ENCODE assay signal across 11 cellular contexts in genomic region chr1:31027693-31028526, GRCh38. TPM values are rescaled to one million over a fixed set of nuclear protein-coding genes. Genes with fewer than 3 reads are reported as not detected.
DNase-seq lines count a peak whose midpoint lies in the region; ATAC-seq and TF ChIP-seq lines count a peak whose summit lies in the region.
"Had no signal": no experiment of that assay in that cellular context is flagged by ENCODE, and none has a peak within 500 bp of the region (broad histone marks: within the 10 kb centered on the region; RNA-seq: fewer than 3 reads in every experiment).

No MANE protein-coding gene starts in this region.

- TF ChIP-seq CTCF in GM06990 (IDR thresholded peaks at IDR 0.05; ENCODE audit: insufficient read depth, low read length, poor library complexity, severe bottlenecking): no peak
- TF ChIP-seq CTCF in nephron progenitor cell (IDR thresholded peaks at IDR 0.05): no peak
- no peak for TF ChIP-seq CTCF in sigmoid colon (IDR thresholded peaks at IDR 0.05)

- H3K4me3 Mint-ChIP-seq in central memory CD8-positive, alpha-beta T cell: no peak overlapping the region
- H3K4me3 Mint-ChIP-seq in nephron progenitor cell: no peak overlapping the region

- intact Hi-C loops in sigmoid colon (cut with DNase I): no loop called here
- intact Hi-C loops in posterior vena cava (cut with DNase I): no loop called here

- no peak overlapping the region for H3K27ac ChIP-seq in sigmoid colon
- H3K27ac ChIP-seq: RWPE1 had no signal

- peak; percentile 28 for ATAC-seq in central memory CD8-positive, alpha-beta T cell (replicated peaks; ENCODE audit: extremely low read depth, poor library complexity, severe bottlenecking)

- H3K27ac Mint-ChIP-seq in central memory CD8-positive, alpha-beta T cell (ENCODE audit: low read depth): peak overlapping the region; percentile 68
- peak overlapping the region; percentile 28 for H3K27ac Mint-ChIP-seq in nephron progenitor cell

- H3K9me3 ChIP-seq in sigmoid colon: no peaks in the 10 kb centered on the region

- no peak overlapping the region for H3K4me3 ChIP-seq in GM06990 (replicated peaks; ENCODE audit: low read depth, low read length)
- no peak overlapping the region for H3K4me3 ChIP-seq in sigmoid colon

- WGBS in sigmoid colon, 2 donors: 54 to 81% methylated on average over 3 of the region's 3 CpGs

- no peaks in the 10 kb centered on the region; the same call in 1 of the 2 replicates for H3K36me3 ChIP-seq in GM06990 (ENCODE audit: control insufficient read depth, insufficient read depth, low read length)
- no peaks in the 10 kb centered on the region for H3K36me3 ChIP-seq in sigmoid colon

- no peaks in the 10 kb centered on the region for H3K27me3 ChIP-seq in GM06990 (replicated peaks; ENCODE audit: control insufficient read depth, insufficient read depth, low read length)
- H3K27me3 ChIP-seq in sigmoid colon: no peaks in the 10 kb centered on the region

- peaks cover 18% of the 10 kb centered on the region for H3K36me3 Mint-ChIP-seq in central memory CD8-positive, alpha-beta T cell (ENCODE audit: insufficient read depth)
- H3K36me3 Mint-ChIP-seq in nephron progenitor cell (ENCODE audit: low read depth): peaks cover 44% of the 10 kb centered on the region

- H3K4me1 Mint-ChIP-seq in central memory CD8-positive, alpha-beta T cell: peaks cover 82% of the 10 kb centered on the region
- peaks cover 25% of the 10 kb centered on the region for H3K4me1 Mint-ChIP-seq in nephron progenitor cell

- H3K27me3 Mint-ChIP-seq in central memory CD8-positive, alpha-beta T cell: no peaks in the 10 kb centered on the region
- H3K27me3 Mint-ChIP-seq in nephron progenitor cell (ENCODE audit: low read depth, poor library complexity): no peaks in the 10 kb centered on the region

- DNase-seq in GM06990 (ENCODE audit: extremely low read depth, insufficient read length) (peak; percentile 33), MV-4-11 (lab: John Stamatoyannopoulos, UW) (peak; percentile 90), nephron progenitor cell (no peak), hepatic stellate cell (ENCODE audit: low spot score) (no peak), NCI-H2171 (lab: John Stamatoyannopoulos, UW) (no peak), sigmoid colon (no peak), posterior vena cava (ENCODE audit: low spot score) (no peak)
- no peak for DNase-seq in central memory CD8-positive, alpha-beta T cell (ENCODE audit: low spot score in 2 of 2)
- DNase-seq: cerebellar nuclear complex, DMS53 had no signal

- TF ChIP-seq EP300 in sigmoid colon (IDR thresholded peaks at IDR 0.05): no peak

- peaks cover 0 to 70% (median 57%) of the 10 kb centered on the region in 4 donors for H3K4me1 ChIP-seq in sigmoid colon

- TF ChIP-seq POLR2A in sigmoid colon (IDR thresholded peaks at IDR 0.05): no peak

- H3K9me3 Mint-ChIP-seq in central memory CD8-positive, alpha-beta T cell: no peaks in the 10 kb centered on the region
- no peaks in the 10 kb centered on the region for H3K9me3 Mint-ChIP-seq in nephron progenitor cell

RNA-seq across cellular contexts. Expression of gene PUM1, which starts 37.6 kb away (rescaled TPM):
- total RNA-seq in sigmoid colon (10 to 100 TPM; 66.4 to 89.5 (median 70.4) TPM), posterior vena cava (10 to 100 TPM; 73.2 to 87.9 TPM)
- 10 to 100 TPM; 16.9 to 41.3 (median 17.4) TPM for polyA plus RNA-seq in sigmoid colon

Comparison
In these comparisons a context has a peak if more than half of its experiments do, and no peak if none do; other contexts are left out.
1. DNase-seq: peak in GM06990 (single experiment) and MV-4-11 (single experiment); none in central memory CD8-positive, alpha-beta T cell (0 of 2), nephron progenitor cell (single experiment), hepatic stellate cell (single experiment), NCI-H2171 (single experiment), sigmoid colon (single experiment) and posterior vena cava (single experiment).